ENCODE assay signal across 16 cellular contexts in genomic region chr1:3366181-3367051, GRCh38.
A peak's percentile ranks its signal among the peaks of the same experiment; 100 is the strongest.
DNase-seq lines count a peak whose midpoint lies in the region; ATAC-seq, FAIRE-seq and TF ChIP-seq lines count a peak whose summit lies in the region.
"Had no signal": no experiment of that assay in that cellular context is flagged by ENCODE, and none has a peak within 500 bp of the region (broad histone marks: within the 10 kb centered on the region; RNA-seq: fewer than 3 reads in every experiment).

No MANE protein-coding gene starts in this region.

- no peak overlapping the region for H3K4me3 ChIP-seq in kidney (ENCODE audit: low read length in 2 of 2)
- H3K4me3 ChIP-seq: BLaER1 treated with 17β-estradiol and CSF1 and Interleukin-3, amounts not matched to agents 10 nM and 100 nM had no signal

- intact Hi-C loops in kidney (cut with DNase I) = no loop called here

- peaks cover 7 to 11% of the 10 kb centered on the region in 2 donors for H3K9me3 Mint-ChIP-seq in stimulated activated naive CD8-positive, alpha-beta T cell treated with anti-CD3 and anti-CD28 coated beads, Interleukin-15, amount 100 ng/mL, for 72 hours
- no peaks in the 10 kb centered on the region for H3K9me3 Mint-ChIP-seq in mesothelial cell of epicardium
- H3K9me3 Mint-ChIP-seq: T-helper 1 cell treated with Interleukin-12 subunit alpha and Interleukin-12 subunit beta and Interleukin-4 antibody, amounts not matched to agents 30 μg/mL and 1 μg/mL, for 36 hours had no signal

- H3K27ac ChIP-seq in kidney (ENCODE audit: low read depth in 2 of 2, low read length in 2 of 2) = peak overlapping the region in 1 of 2 donors; percentile 53
- H3K27ac ChIP-seq in substantia nigra (ENCODE audit: low read depth, low read length, poor library complexity, severe bottlenecking) = peak overlapping the region; percentile 60
- H3K27ac ChIP-seq: BLaER1 treated with 17β-estradiol and CSF1 and Interleukin-3, amounts not matched to agents 10 nM and 100 nM had no signal

- TF ChIP-seq CTCF in kidney (IDR thresholded peaks at IDR 0.05; ENCODE audit: borderline replicate concordance, extremely low read depth, insufficient read depth) (no peak), mesothelial cell of epicardium (IDR thresholded peaks at IDR 0.05; ENCODE audit: unreplicated experiment) (no peak)

- no peaks in the 10 kb centered on the region for H3K36me3 Mint-ChIP-seq in mesothelial cell of epicardium

- H3K4me1 Mint-ChIP-seq in stimulated activated naive CD8-positive, alpha-beta T cell treated with anti-CD3 and anti-CD28 coated beads, Interleukin-15, amount 100 ng/mL, for 72 hours = no peaks in the 10 kb centered on the region
- peaks cover 11% of the 10 kb centered on the region for H3K4me1 Mint-ChIP-seq in mesothelial cell of epicardium

- H3K4me1 ChIP-seq in kidney (ENCODE audit: control insufficient read depth in 1 of 2, insufficient read depth in 1 of 2, low read depth in 1 of 2, low read length in 2 of 2) = peaks cover 0 to 3% of the 10 kb centered on the region in 2 donors

- peaks cover 49% of the 10 kb centered on the region for H3K27me3 Mint-ChIP-seq in stimulated activated naive CD8-positive, alpha-beta T cell treated with anti-CD3 and anti-CD28 coated beads, Interleukin-15, amount 100 ng/mL, for 72 hours
- peaks cover 83% of the 10 kb centered on the region for H3K27me3 Mint-ChIP-seq in mesothelial cell of epicardium (ENCODE audit: low read depth)

- peak; percentile 48 for DNase-seq in RPMI7951 (ENCODE audit: low read depth)
- peak; percentile 44 for DNase-seq in epidermal melanocyte (ENCODE audit: insufficient read length, low spot score)
- peak; percentile 89 for DNase-seq in kidney
- peak in 20 of 49 donors; percentile 5 to 59 (median 25) for DNase-seq in substantia nigra (lab: John Stamatoyannopoulos, UW)
- no peak for DNase-seq in MV-4-11 (lab: John Stamatoyannopoulos, UW)
- no peak for DNase-seq in stimulated activated naive CD8-positive, alpha-beta T cell treated with anti-CD3 and anti-CD28 coated beads, Interleukin-15, amount 100 ng/mL, for 72 hours
- no peak for DNase-seq in mesothelial cell of epicardium (ENCODE audit: low spot score in 2 of 2, unreplicated experiment in 2 of 2)
- no peak for DNase-seq in DMS53 (lab: John Stamatoyannopoulos, UW)
- DNase-seq: activated CD4-positive, alpha-beta T cell treated with anti-CD3 and anti-CD28 coated beads for 48 hours; activated gamma-delta T cell treated with Interleukin-2 at 50 U/mL for 16 hours; NCI-H2227 treated with DMSO at 0.1 percent for 48 hours; OCI-M1; small intestine had no signal

- no peaks in the 10 kb centered on the region for H3K36me3 ChIP-seq in kidney (ENCODE audit: control insufficient read depth in 1 of 2, insufficient read depth in 2 of 2, low read length in 2 of 2)
- H3K36me3 ChIP-seq: BLaER1 treated with 17β-estradiol and CSF1 and Interleukin-3, amounts not matched to agents 10 nM and 100 nM had no signal

- no peak overlapping the region for H3K9ac ChIP-seq in kidney (ENCODE audit: low read length in 2 of 2)
- H3K9ac ChIP-seq: BLaER1 treated with 17β-estradiol and CSF1 and Interleukin-3, amounts not matched to agents 10 nM and 100 nM had no signal

- FAIRE-seq in kidney (lab: Jason Lieb, UNC) = no peak
- FAIRE-seq: G401.6, small intestine had no signal

- H3K9me3 ChIP-seq in kidney (ENCODE audit: control insufficient read depth in 1 of 2, low read length in 2 of 2) = no peaks in the 10 kb centered on the region

- H3K4me3 Mint-ChIP-seq in stimulated activated naive CD8-positive, alpha-beta T cell treated with anti-CD3 and anti-CD28 coated beads, Interleukin-15, amount 100 ng/mL, for 72 hours = no peak overlapping the region
- no peak overlapping the region for H3K4me3 Mint-ChIP-seq in mesothelial cell of epicardium
- H3K4me3 Mint-ChIP-seq: T-helper 1 cell treated with Interleukin-12 subunit alpha and Interleukin-12 subunit beta and Interleukin-4 antibody, amounts not matched to agents 30 μg/mL and 1 μg/mL, for 36 hours had no signal

- ATAC-seq in stimulated activated naive CD8-positive, alpha-beta T cell treated with anti-CD3 and anti-CD28 coated beads, Interleukin-15, amount 100 ng/mL, for 72 hours = no peak

- no peak overlapping the region for H3K27ac Mint-ChIP-seq in stimulated activated naive CD8-positive, alpha-beta T cell treated with anti-CD3 and anti-CD28 coated beads, Interleukin-15, amount 100 ng/mL, for 72 hours
- H3K27ac Mint-ChIP-seq in mesothelial cell of epicardium = no peak overlapping the region
- H3K27ac Mint-ChIP-seq: T-helper 1 cell treated with Interleukin-12 subunit alpha and Interleukin-12 subunit beta and Interleukin-4 antibody, amounts not matched to agents 30 μg/mL and 1 μg/mL, for 36 hours had no signal

Comparison
In these comparisons a context has a peak if more than half of its experiments do, and no peak if none do; other contexts are left out.
1. DNase-seq: peak in RPMI7951 (single experiment), epidermal melanocyte (single experiment) and kidney (single experiment); none in MV-4-11 (single experiment), stimulated activated naive CD8-positive, alpha-beta T cell treated with anti-CD3 and anti-CD28 coated beads, Interleukin-15, amount 100 ng/mL, for 72 hours (0 of 2), mesothelial cell of epicardium (0 of 2) and DMS53 (single experiment).